ENCODE assay signal across 2 cellular contexts in the genomic region with DNA sequence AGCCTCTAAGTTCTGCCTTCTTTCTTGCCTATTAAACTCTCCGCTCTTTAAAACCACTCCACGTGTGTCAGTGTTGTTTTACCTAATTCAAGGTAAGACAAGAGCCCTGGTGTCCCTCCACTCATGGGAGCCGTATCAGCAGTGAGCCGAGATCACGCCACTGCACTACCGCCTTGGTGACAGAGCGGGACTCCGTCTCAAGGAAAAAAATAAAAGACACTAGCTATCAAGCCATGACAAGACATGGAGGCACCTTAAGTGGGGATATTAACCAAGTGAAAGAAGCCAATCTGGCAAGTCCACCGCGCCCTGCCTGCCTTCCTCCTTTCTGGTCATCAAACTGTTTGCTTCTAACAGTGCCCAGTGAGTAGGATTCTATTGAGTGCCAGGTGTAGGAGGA.
TF ChIP-seq lines count a peak whose summit lies in the region.

No MANE protein-coding gene starts in this region.

TF ChIP-seq in GM23338, 12 proteins besides CTCF, POLR2A, EP300 and RAD21:
- no peak for TF ChIP-seq NANOG (IDR thresholded peaks at IDR 0.05; ENCODE audit: borderline replicate concordance)
TF ChIP-seq in GM23338: peak in this region for 0.

TF ChIP-seq in K562, 482 proteins besides CTCF, POLR2A, EP300 and RAD21:
- TF ChIP-seq, protein P1, sequence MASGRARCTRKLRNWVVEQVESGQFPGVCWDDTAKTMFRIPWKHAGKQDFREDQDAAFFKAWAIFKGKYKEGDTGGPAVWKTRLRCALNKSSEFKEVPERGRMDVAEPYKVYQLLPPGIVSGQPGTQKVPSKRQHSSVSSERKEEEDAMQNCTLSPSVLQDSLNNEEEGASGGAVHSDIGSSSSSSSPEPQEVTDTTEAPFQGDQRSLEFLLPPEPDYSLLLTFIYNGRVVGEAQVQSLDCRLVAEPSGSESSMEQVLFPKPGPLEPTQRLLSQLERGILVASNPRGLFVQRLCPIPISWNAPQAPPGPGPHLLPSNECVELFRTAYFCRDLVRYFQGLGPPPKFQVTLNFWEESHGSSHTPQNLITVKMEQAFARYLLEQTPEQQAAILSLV (tag; IDR thresholded peaks at IDR 0.05): no peak
- TF ChIP-seq MAZ (CRISPR knock-in tag; conservative IDR thresholded peaks at IDR 0.05 in 1 of 2, IDR thresholded peaks at IDR 0.05 in 1 of 2): no peak
- no peak for TF ChIP-seq SPI1 (IDR thresholded peaks at IDR 0.05; ENCODE audit: borderline replicate concordance, low read depth, low read length)
- no peak for TF ChIP-seq CHD2 (IDR thresholded peaks at IDR 0.05; ENCODE audit: low read depth, low read length)
- TF ChIP-seq, protein P2, sequence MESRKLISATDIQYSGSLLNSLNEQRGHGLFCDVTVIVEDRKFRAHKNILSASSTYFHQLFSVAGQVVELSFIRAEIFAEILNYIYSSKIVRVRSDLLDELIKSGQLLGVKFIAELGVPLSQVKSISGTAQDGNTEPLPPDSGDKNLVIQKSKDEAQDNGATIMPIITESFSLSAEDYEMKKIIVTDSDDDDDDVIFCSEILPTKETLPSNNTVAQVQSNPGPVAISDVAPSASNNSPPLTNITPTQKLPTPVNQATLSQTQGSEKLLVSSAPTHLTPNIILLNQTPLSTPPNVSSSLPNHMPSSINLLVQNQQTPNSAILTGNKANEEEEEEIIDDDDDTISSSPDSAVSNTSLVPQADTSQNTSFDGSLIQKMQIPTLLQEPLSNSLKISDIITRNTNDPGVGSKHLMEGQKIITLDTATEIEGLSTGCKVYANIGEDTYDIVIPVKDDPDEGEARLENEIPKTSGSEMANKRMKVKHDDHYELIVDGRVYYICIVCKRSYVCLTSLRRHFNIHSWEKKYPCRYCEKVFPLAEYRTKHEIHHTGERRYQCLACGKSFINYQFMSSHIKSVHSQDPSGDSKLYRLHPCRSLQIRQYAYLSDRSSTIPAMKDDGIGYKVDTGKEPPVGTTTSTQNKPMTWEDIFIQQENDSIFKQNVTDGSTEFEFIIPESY (CRISPR knock-in tag; IDR thresholded peaks at IDR 0.05): peak; percentile 59; the same call in 1 of the 2 replicates
- TF ChIP-seq CREBBP (IDR thresholded peaks at IDR 0.05; ENCODE audit: low read depth, low read length): no peak
- TF ChIP-seq KDM5B (IDR thresholded peaks at IDR 0.05; ENCODE audit: insufficient replicate concordance, low read depth, low read length): peak; percentile 13
- TF ChIP-seq, protein P3, sequence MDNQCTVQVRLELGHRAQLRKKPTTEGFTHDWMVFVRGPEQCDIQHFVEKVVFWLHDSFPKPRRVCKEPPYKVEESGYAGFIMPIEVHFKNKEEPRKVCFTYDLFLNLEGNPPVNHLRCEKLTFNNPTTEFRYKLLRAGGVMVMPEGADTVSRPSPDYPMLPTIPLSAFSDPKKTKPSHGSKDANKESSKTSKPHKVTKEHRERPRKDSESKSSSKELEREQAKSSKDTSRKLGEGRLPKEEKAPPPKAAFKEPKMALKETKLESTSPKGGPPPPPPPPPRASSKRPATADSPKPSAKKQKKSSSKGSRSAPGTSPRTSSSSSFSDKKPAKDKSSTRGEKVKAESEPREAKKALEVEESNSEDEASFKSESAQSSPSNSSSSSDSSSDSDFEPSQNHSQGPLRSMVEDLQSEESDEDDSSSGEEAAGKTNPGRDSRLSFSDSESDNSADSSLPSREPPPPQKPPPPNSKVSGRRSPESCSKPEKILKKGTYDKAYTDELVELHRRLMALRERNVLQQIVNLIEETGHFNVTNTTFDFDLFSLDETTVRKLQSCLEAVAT (IDR thresholded peaks at IDR 0.05): 0 out of 4 replicates have a peak, but pooled peaks of 1 of the 2 experiments have one; percentile 7
- TF ChIP-seq, protein P4, sequence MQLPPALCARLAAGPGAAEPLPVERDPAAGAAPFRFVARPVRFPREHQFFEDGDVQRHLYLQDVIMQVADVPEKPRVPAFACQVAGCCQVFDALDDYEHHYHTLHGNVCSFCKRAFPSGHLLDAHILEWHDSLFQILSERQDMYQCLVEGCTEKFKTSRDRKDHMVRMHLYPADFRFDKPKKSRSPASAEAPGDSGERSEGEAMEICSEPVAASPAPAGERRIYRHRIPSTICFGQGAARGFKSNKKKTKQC (CRISPR knock-in tag; IDR thresholded peaks at IDR 0.05): no peak
- no peak for TF ChIP-seq ZZZ3 (IDR thresholded peaks at IDR 0.05)
